ENCODE assay signal across 1 cellular context in the genomic region with DNA sequence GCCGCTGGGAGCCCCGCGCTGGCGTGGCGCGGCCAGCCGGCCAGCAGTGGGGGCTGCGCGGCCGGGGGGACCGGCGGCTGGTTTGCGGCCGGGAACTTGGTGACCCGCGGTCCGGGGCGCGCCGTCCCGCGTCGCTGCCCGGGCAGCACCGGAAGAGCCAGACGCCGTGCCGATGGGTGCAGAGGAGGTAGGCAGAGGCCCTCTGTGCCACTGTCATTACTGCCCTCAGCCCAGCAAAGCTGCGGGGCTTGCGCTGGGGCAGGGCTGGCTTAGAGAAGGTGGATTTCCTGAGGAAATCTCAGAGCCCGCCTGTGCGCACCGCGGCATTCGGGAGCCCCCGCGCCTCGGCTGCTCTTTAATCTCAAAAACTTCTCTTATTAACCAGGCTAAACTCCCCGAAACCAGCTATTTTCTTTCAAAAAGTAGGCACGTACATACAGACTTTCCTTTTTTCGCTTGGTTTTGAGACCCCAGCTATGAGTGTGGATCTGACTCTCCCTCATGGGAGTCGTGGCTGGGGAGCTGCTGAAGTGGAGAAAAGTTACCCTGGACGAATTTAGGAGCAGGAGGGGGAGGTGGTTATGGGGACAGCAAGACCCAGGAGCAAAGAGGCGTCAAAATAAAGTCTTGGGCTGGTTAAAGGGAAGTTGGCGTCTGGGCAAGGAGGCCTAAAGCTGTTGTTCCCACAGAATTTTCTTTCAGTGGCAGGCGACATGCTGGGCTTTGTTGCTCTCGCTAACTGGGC.
A peak's percentile ranks its signal among the peaks of the same experiment; 100 is the strongest.
TF ChIP-seq lines count a peak whose summit lies in the region.

No MANE protein-coding gene starts in this region.

TF ChIP-seq in HepG2, 621 proteins besides CTCF, POLR2A, EP300 and RAD21:
- TF ChIP-seq HNRNPLL (IDR thresholded peaks at IDR 0.05; ENCODE audit: low read depth, low read length, poor library complexity, severe bottlenecking) (peak; percentile 13), STAG1 (CRISPR knock-in tag; IDR thresholded peaks at IDR 0.05) (no peak), ZNF430 (CRISPR knock-in tag; IDR thresholded peaks at IDR 0.05) (peak; percentile 11; the same call in 1 of the 2 replicates), SAP130 (CRISPR knock-in tag; IDR thresholded peaks at IDR 0.05; ENCODE audit: low read depth) (0 out of 2 replicates have a peak, but pooled peaks have one; percentile 1), NBN (conservative IDR thresholded peaks at IDR 0.05) (no peak), TGIF2 (CRISPR knock-in tag; IDR thresholded peaks at IDR 0.05) (peak; percentile 43; the same call in 1 of the 2 replicates), HNRNPL (IDR thresholded peaks at IDR 0.05; ENCODE audit: low read depth, low read length) (0 out of 2 replicates have a peak, but pooled peaks have one; percentile 19), NFATC3 (CRISPR knock-in tag; IDR thresholded peaks at IDR 0.05) (no peak), ASH2L (IDR thresholded peaks at IDR 0.05; ENCODE audit: insufficient read length, low read depth, low read length) (peak; percentile 48), SSRP1 (CRISPR knock-in tag; IDR thresholded peaks at IDR 0.05) (no peak), ISX (CRISPR knock-in tag; conservative IDR thresholded peaks at IDR 0.05) (no peak), ZFX (CRISPR knock-in tag; IDR thresholded peaks at IDR 0.05; ENCODE audit: low read depth) (peak; percentile 40), ZNF563 (CRISPR knock-in tag; IDR thresholded peaks at IDR 0.05) (0 out of 2 replicates have a peak, but pooled peaks have one; percentile 11), KMT2B (CRISPR knock-in tag; IDR thresholded peaks at IDR 0.05) (0 out of 2 replicates have a peak, but pooled peaks have one; percentile 9), GABPB1 (CRISPR knock-in tag; IDR thresholded peaks at IDR 0.05) (peak; percentile 41; the same call in 1 of the 2 replicates), SIN3A (IDR thresholded peaks at IDR 0.05; ENCODE audit: borderline replicate concordance, low read depth, low read length) (0 out of 2 replicates have a peak, but pooled peaks have one; percentile 5), GFI1 (CRISPR knock-in tag; IDR thresholded peaks at IDR 0.05; ENCODE audit: borderline replicate concordance) (no peak), ZNF354B (CRISPR knock-in tag; IDR thresholded peaks at IDR 0.05) (no peak), ZFY (CRISPR knock-in tag; IDR thresholded peaks at IDR 0.05) (0 out of 2 replicates have a peak, but pooled peaks have one; percentile 9), ARID2 (CRISPR knock-in tag; IDR thresholded peaks at IDR 0.05; ENCODE audit: borderline replicate concordance) (no peak)
- TF ChIP-seq, protein P1, sequence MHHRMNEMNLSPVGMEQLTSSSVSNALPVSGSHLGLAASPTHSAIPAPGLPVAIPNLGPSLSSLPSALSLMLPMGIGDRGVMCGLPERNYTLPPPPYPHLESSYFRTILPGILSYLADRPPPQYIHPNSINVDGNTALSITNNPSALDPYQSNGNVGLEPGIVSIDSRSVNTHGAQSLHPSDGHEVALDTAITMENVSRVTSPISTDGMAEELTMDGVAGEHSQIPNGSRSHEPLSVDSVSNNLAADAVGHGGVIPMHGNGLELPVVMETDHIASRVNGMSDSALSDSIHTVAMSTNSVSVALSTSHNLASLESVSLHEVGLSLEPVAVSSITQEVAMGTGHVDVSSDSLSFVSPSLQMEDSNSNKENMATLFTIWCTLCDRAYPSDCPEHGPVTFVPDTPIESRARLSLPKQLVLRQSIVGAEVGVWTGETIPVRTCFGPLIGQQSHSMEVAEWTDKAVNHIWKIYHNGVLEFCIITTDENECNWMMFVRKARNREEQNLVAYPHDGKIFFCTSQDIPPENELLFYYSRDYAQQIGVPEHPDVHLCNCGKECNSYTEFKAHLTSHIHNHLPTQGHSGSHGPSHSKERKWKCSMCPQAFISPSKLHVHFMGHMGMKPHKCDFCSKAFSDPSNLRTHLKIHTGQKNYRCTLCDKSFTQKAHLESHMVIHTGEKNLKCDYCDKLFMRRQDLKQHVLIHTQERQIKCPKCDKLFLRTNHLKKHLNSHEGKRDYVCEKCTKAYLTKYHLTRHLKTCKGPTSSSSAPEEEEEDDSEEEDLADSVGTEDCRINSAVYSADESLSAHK (CRISPR knock-in tag; IDR thresholded peaks at IDR 0.05; ENCODE audit: borderline replicate concordance): no peak
- TF ChIP-seq, protein P2, sequence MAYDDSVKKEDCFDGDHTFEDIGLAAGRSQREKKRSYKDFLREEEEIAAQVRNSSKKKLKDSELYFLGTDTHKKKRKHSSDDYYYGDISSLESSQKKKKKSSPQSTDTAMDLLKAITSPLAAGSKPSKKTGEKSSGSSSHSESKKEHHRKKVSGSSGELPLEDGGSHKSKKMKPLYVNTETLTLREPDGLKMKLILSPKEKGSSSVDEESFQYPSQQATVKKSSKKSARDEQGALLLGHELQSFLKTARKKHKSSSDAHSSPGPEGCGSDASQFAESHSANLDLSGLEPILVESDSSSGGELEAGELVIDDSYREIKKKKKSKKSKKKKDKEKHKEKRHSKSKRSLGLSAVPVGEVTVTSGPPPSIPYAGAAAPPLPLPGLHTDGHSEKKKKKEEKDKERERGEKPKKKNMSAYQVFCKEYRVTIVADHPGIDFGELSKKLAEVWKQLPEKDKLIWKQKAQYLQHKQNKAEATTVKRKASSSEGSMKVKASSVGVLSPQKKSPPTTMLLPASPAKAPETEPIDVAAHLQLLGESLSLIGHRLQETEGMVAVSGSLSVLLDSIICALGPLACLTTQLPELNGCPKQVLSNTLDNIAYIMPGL (CRISPR knock-in tag; IDR thresholded peaks at IDR 0.05; ENCODE audit: borderline replicate concordance in 1 of 2, low read depth in 1 of 2): 0 out of 4 replicates have a peak, but pooled peaks of 1 of the 2 experiments have one; percentile 30
- TF ChIP-seq, protein P3, sequence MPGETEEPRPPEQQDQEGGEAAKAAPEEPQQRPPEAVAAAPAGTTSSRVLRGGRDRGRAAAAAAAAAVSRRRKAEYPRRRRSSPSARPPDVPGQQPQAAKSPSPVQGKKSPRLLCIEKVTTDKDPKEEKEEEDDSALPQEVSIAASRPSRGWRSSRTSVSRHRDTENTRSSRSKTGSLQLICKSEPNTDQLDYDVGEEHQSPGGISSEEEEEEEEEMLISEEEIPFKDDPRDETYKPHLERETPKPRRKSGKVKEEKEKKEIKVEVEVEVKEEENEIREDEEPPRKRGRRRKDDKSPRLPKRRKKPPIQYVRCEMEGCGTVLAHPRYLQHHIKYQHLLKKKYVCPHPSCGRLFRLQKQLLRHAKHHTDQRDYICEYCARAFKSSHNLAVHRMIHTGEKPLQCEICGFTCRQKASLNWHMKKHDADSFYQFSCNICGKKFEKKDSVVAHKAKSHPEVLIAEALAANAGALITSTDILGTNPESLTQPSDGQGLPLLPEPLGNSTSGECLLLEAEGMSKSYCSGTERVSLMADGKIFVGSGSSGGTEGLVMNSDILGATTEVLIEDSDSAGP (CRISPR knock-in tag; IDR thresholded peaks at IDR 0.05; ENCODE audit: borderline replicate concordance): 0 out of 2 replicates have a peak, but pooled peaks have one; percentile 3
- TF ChIP-seq, protein P4, sequence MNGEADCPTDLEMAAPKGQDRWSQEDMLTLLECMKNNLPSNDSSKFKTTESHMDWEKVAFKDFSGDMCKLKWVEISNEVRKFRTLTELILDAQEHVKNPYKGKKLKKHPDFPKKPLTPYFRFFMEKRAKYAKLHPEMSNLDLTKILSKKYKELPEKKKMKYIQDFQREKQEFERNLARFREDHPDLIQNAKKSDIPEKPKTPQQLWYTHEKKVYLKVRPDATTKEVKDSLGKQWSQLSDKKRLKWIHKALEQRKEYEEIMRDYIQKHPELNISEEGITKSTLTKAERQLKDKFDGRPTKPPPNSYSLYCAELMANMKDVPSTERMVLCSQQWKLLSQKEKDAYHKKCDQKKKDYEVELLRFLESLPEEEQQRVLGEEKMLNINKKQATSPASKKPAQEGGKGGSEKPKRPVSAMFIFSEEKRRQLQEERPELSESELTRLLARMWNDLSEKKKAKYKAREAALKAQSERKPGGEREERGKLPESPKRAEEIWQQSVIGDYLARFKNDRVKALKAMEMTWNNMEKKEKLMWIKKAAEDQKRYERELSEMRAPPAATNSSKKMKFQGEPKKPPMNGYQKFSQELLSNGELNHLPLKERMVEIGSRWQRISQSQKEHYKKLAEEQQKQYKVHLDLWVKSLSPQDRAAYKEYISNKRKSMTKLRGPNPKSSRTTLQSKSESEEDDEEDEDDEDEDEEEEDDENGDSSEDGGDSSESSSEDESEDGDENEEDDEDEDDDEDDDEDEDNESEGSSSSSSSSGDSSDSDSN (CRISPR knock-in tag; IDR thresholded peaks at IDR 0.05): peak; percentile 41; the same call in 1 of the 2 replicates
- TF ChIP-seq, protein P5, sequence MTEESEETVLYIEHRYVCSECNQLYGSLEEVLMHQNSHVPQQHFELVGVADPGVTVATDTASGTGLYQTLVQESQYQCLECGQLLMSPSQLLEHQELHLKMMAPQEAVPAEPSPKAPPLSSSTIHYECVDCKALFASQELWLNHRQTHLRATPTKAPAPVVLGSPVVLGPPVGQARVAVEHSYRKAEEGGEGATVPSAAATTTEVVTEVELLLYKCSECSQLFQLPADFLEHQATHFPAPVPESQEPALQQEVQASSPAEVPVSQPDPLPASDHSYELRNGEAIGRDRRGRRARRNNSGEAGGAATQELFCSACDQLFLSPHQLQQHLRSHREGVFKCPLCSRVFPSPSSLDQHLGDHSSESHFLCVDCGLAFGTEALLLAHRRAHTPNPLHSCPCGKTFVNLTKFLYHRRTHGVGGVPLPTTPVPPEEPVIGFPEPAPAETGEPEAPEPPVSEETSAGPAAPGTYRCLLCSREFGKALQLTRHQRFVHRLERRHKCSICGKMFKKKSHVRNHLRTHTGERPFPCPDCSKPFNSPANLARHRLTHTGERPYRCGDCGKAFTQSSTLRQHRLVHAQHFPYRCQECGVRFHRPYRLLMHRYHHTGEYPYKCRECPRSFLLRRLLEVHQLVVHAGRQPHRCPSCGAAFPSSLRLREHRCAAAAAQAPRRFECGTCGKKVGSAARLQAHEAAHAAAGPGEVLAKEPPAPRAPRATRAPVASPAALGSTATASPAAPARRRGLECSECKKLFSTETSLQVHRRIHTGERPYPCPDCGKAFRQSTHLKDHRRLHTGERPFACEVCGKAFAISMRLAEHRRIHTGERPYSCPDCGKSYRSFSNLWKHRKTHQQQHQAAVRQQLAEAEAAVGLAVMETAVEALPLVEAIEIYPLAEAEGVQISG (CRISPR knock-in tag; IDR thresholded peaks at IDR 0.05): 0 out of 2 replicates have a peak, but pooled peaks have one; percentile 7
